Comparison of ENCODE assay signal across 8 cellular contexts in the genomic region with DNA sequence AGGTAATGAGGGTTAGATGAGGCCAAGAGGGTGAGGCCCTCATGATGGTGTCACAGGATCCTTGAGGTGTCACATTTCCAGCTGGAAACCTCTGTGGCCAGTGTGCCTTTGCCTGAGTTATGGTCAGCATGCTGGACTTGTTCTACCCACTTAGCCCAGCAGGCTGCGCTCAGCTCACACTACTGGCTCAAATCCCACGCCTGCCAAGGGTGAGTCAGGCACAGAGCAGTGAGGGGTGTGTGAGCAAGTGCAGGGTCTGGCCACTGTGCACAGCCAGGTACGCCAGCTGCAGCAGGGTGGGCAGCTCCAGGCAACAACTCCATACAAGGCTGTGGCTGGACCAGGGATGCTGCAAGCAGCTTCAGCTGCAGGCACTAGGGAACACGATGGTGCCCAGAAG.
DNase-seq lines count a peak whose midpoint lies in the region; ATAC-seq and TF ChIP-seq lines count a peak whose summit lies in the region.

No MANE protein-coding gene starts in this region.

- ATAC-seq in HG03378 (IDR thresholded peaks at IDR 0.05; ENCODE audit: unreplicated experiment) (no peak), HG02840 (IDR thresholded peaks at IDR 0.05; ENCODE audit: low FRiP score, unreplicated experiment) (no peak)

- H3K36me3 ChIP-seq in tibial artery: no peaks in the 10 kb centered on the region

- DNase-seq in NCI-H345 (lab: John Stamatoyannopoulos, UW): peak; percentile 22
- DNase-seq in NCI-H345 treated with DMSO at 0.1 percent for 48 hours (lab: John Stamatoyannopoulos, UW; ENCODE audit: unreplicated experiment): no peak
- DNase-seq in NCI-H1092 treated with DMSO at 0.1 percent for 48 hours (lab: John Stamatoyannopoulos, UW): peak; percentile 7
- peak in 1 of 2 donors; percentile 1 for DNase-seq in foreskin fibroblast
- peak; percentile 17 for DNase-seq in retinal pigment epithelial cell (ENCODE audit: low read depth)
- no peak for DNase-seq in tibial artery

- intact Hi-C loops in tibial artery (cut with DNase I; ENCODE audit: low total_unique reads): no loop called here

- no peak overlapping the region for H3K4me3 ChIP-seq in foreskin fibroblast (ENCODE audit: low read depth in 1 of 2, low read length in 2 of 2)
- H3K4me3 ChIP-seq in retinal pigment epithelial cell (ENCODE audit: low read length): no peak overlapping the region
- no peak overlapping the region for H3K4me3 ChIP-seq in tibial artery

- no peaks in the 10 kb centered on the region for H3K27me3 ChIP-seq in tibial artery

- no peak overlapping the region for H3K27ac ChIP-seq in tibial artery

- TF ChIP-seq CTCF in foreskin fibroblast (IDR thresholded peaks at IDR 0.05; ENCODE audit: low read depth, low read length) (peak; percentile 5), retinal pigment epithelial cell (conservative IDR thresholded peaks at IDR 0.05; ENCODE audit: low read depth, low read length) (peak; percentile 92), tibial artery (IDR thresholded peaks at IDR 0.05) (no peak)

- no peaks in the 10 kb centered on the region for H3K9me3 ChIP-seq in tibial artery

- no peaks in the 10 kb centered on the region for H3K4me1 ChIP-seq in tibial artery

Comparison
In these comparisons a context has a peak if more than half of its experiments do, and no peak if none do; other contexts are left out.
1. DNase-seq: peak in NCI-H345 (single experiment), NCI-H1092 treated with DMSO at 0.1 percent for 48 hours (single experiment) and retinal pigment epithelial cell (single experiment); none in NCI-H345 treated with DMSO at 0.1 percent for 48 hours (single experiment) and tibial artery (0 of 2).
2. CTCF ChIP-seq: peak in foreskin fibroblast (single experiment) and retinal pigment epithelial cell (single experiment); none in tibial artery (0 of 2).